In the genomic region with DNA sequence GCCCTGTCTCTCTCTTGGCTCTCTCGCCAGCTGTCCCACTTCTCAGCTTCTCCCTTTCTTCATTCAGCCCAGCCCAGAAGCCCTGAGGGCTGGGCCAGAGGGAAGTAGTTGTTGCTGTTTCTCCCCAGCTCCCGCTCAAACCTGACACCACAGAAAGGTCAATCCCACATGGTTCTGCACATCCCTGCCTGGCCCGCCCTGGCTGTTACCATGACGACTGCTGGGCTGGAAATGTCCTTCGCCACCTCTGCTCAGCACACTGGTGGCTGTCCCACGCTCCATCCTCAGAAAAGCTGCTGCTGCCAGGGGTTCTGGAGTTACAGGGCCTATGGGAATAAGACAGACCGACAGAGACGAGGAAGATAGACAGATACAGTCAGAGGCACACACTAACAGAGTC, we compare ENCODE assay signal across 14 cellular contexts. TPM values are rescaled to one million over a fixed set of nuclear protein-coding genes. Genes with fewer than 3 reads are reported as not detected.
DNase-seq lines count a peak whose midpoint lies in the region; ATAC-seq and TF ChIP-seq lines count a peak whose summit lies in the region.
"Had no signal": no experiment of that assay in that cellular context is flagged by ENCODE, and none has a peak within 500 bp of the region (broad histone marks: within the 10 kb centered on the region; RNA-seq: fewer than 3 reads in every experiment).

No MANE protein-coding gene starts in this region.

- POLR2A ChIA-PET in HEK293 (lab: Yijun Ruan, JAX) (interaction anchor here (0.6 kb wide), 1 partner anchor 122 kb away, joined by 5 read pairs; no protein-coding TSS in a partner anchor), WTC11 (lab: Charles Lee) (no interaction called here)

- no peak overlapping the region for H3K4me3 ChIP-seq in HEK293 (ENCODE audit: low read depth, low read length)
- H3K4me3 ChIP-seq: BLaER1 treated with 17β-estradiol and CSF1 and Interleukin-3, amounts not matched to agents 10 nM and 100 nM; Peyer's patch had no signal

- no peaks in the 10 kb centered on the region for H3K36me3 ChIP-seq in HEK293 (ENCODE audit: control insufficient read depth in 2 of 2, insufficient read depth in 1 of 2, low read length in 2 of 2)

- no peak overlapping the region for H3K27ac ChIP-seq in HEK293 (ENCODE audit: extremely low read depth, low read depth, low read length)
- H3K27ac ChIP-seq: BLaER1 treated with 17β-estradiol and CSF1 and Interleukin-3, amounts not matched to agents 10 nM and 100 nM; Peyer's patch had no signal

- no peaks in the 10 kb centered on the region for H3K4me1 Mint-ChIP-seq in WTC11
- H3K4me1 Mint-ChIP-seq in nephron progenitor cell, result peaks cover 57% of the 10 kb centered on the region

- H3K4me3 Mint-ChIP-seq in WTC11, result no peak overlapping the region
- peak overlapping the region; percentile 38 for H3K4me3 Mint-ChIP-seq in nephron progenitor cell

- CTCF ChIA-PET in HEK293 (lab: Yijun Ruan, JAX), result no interaction called here
- CTCF ChIA-PET in WTC11 (lab: Charles Lee), result interaction anchor here (0.6 kb wide), 2 partner anchors 15 to 89 kb away, joined by 3 read pairs; no protein-coding TSS in a partner anchor

- no peaks in the 10 kb centered on the region for H3K9me3 Mint-ChIP-seq in WTC11
- no peaks in the 10 kb centered on the region for H3K9me3 Mint-ChIP-seq in nephron progenitor cell

- no peaks in the 10 kb centered on the region; the same call in 1 of the 2 replicates for H3K27me3 Mint-ChIP-seq in WTC11 (ENCODE audit: low read depth)
- peaks cover 4% of the 10 kb centered on the region for H3K27me3 Mint-ChIP-seq in nephron progenitor cell (ENCODE audit: low read depth, poor library complexity)

- H3K9me3 ChIP-seq in HEK293 (ENCODE audit: control insufficient read depth, insufficient read depth, low read depth, low read length), result no peaks in the 10 kb centered on the region
- H3K9me3 ChIP-seq: Peyer's patch had no signal

- H3K4me1 ChIP-seq in HEK293 (ENCODE audit: control insufficient read depth, insufficient read depth, low read length), result no peaks in the 10 kb centered on the region

- peak overlapping the region; percentile 7; the same call in 1 of the 2 replicates for H3K27ac Mint-ChIP-seq in WTC11
- H3K27ac Mint-ChIP-seq in nephron progenitor cell, result peak overlapping the region; percentile 82

- DNase-seq in ELF-1 (ENCODE audit: low read depth, low spot score) (peak; percentile 69), WTC11 (ENCODE audit: low spot score) (peak; percentile 24), nephron progenitor cell (peak; percentile 72), 8988T (no peak)
- DNase-seq: DMS 273 treated with DMSO at 0.1 percent for 48 hours, Kasumi-1, NCI-H1436, NCI-H2081, Peyer's patch, SIG-M5 had no signal

- H3K36me3 Mint-ChIP-seq in WTC11 (no peaks in the 10 kb centered on the region), nephron progenitor cell (ENCODE audit: low read depth) (no peaks in the 10 kb centered on the region)

- TF ChIP-seq CTCF in HEK293 (tag by site-specific recombination; IDR thresholded peaks at IDR 0.05), result no peak
- no peak for TF ChIP-seq CTCF in WTC11 (IDR thresholded peaks at IDR 0.05)
- TF ChIP-seq CTCF in nephron progenitor cell (IDR thresholded peaks at IDR 0.05), result no peak

- ATAC-seq in WTC11 (peak; percentile 44), GM19035 (IDR thresholded peaks at IDR 0.05; ENCODE audit: unreplicated experiment) (no peak)
- ATAC-seq in activated CD4-positive, CD25-positive, alpha-beta regulatory T cell treated with anti-CD3 and anti-CD28 coated beads, Interleukin-2, amount 50 U/mL, for 24 hours, result no peak

TF ChIP-seq in HEK293, 187 proteins besides CTCF, POLR2A, EP300 and RAD21 (continues in another document):
- no peak for TF ChIP-seq ZNF561 (tag by site-specific recombination; IDR thresholded peaks at IDR 0.05; ENCODE audit: borderline replicate concordance)
- TF ChIP-seq, protein P1, sequence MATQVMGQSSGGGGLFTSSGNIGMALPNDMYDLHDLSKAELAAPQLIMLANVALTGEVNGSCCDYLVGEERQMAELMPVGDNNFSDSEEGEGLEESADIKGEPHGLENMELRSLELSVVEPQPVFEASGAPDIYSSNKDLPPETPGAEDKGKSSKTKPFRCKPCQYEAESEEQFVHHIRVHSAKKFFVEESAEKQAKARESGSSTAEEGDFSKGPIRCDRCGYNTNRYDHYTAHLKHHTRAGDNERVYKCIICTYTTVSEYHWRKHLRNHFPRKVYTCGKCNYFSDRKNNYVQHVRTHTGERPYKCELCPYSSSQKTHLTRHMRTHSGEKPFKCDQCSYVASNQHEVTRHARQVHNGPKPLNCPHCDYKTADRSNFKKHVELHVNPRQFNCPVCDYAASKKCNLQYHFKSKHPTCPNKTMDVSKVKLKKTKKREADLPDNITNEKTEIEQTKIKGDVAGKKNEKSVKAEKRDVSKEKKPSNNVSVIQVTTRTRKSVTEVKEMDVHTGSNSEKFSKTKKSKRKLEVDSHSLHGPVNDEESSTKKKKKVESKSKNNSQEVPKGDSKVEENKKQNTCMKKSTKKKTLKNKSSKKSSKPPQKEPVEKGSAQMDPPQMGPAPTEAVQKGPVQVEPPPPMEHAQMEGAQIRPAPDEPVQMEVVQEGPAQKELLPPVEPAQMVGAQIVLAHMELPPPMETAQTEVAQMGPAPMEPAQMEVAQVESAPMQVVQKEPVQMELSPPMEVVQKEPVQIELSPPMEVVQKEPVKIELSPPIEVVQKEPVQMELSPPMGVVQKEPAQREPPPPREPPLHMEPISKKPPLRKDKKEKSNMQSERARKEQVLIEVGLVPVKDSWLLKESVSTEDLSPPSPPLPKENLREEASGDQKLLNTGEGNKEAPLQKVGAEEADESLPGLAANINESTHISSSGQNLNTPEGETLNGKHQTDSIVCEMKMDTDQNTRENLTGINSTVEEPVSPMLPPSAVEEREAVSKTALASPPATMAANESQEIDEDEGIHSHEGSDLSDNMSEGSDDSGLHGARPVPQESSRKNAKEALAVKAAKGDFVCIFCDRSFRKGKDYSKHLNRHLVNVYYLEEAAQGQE (tag by site-specific recombination; IDR thresholded peaks at IDR 0.05), result no peak
- TF ChIP-seq MZF1 (tag by site-specific recombination; IDR thresholded peaks at IDR 0.05; ENCODE audit: borderline replicate concordance), result no peak
- peak; percentile 32; the same call in 1 of the 2 replicates for TF ChIP-seq ZNF394 (tag by site-specific recombination; IDR thresholded peaks at IDR 0.05; ENCODE audit: borderline replicate concordance)
- no peak for TF ChIP-seq ZBTB17 (tag by site-specific recombination; IDR thresholded peaks at IDR 0.05)
- TF ChIP-seq ZNF677 (tag by site-specific recombination; IDR thresholded peaks at IDR 0.05), result no peak
- no peak for TF ChIP-seq ZNF48 (tag by site-specific recombination; IDR thresholded peaks at IDR 0.05)
- TF ChIP-seq ZBTB48 (tag by site-specific recombination; IDR thresholded peaks at IDR 0.05), result no peak
- no peak for TF ChIP-seq ZNF391 (tag by site-specific recombination; IDR thresholded peaks at IDR 0.05; ENCODE audit: borderline replicate concordance, low read depth)

TF ChIP-seq in WTC11, 78 proteins besides CTCF, POLR2A, EP300 and RAD21 (continues in another document):
- TF ChIP-seq, protein P2, sequence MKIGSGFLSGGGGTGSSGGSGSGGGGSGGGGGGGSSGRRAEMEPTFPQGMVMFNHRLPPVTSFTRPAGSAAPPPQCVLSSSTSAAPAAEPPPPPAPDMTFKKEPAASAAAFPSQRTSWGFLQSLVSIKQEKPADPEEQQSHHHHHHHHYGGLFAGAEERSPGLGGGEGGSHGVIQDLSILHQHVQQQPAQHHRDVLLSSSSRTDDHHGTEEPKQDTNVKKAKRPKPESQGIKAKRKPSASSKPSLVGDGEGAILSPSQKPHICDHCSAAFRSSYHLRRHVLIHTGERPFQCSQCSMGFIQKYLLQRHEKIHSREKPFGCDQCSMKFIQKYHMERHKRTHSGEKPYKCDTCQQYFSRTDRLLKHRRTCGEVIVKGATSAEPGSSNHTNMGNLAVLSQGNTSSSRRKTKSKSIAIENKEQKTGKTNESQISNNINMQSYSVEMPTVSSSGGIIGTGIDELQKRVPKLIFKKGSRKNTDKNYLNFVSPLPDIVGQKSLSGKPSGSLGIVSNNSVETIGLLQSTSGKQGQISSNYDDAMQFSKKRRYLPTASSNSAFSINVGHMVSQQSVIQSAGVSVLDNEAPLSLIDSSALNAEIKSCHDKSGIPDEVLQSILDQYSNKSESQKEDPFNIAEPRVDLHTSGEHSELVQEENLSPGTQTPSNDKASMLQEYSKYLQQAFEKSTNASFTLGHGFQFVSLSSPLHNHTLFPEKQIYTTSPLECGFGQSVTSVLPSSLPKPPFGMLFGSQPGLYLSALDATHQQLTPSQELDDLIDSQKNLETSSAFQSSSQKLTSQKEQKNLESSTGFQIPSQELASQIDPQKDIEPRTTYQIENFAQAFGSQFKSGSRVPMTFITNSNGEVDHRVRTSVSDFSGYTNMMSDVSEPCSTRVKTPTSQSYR (CRISPR knock-in tag; IDR thresholded peaks at IDR 0.05), result no peak
- TF ChIP-seq, protein P3, sequence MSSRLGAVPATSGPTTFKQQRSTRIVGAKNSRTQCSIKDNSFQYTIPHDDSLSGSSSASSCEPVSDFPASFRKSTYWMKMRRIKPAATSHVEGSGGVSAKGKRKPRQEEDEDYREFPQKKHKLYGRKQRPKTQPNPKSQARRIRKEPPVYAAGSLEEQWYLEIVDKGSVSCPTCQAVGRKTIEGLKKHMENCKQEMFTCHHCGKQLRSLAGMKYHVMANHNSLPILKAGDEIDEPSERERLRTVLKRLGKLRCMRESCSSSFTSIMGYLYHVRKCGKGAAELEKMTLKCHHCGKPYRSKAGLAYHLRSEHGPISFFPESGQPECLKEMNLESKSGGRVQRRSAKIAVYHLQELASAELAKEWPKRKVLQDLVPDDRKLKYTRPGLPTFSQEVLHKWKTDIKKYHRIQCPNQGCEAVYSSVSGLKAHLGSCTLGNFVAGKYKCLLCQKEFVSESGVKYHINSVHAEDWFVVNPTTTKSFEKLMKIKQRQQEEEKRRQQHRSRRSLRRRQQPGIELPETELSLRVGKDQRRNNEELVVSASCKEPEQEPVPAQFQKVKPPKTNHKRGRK (CRISPR knock-in tag; IDR thresholded peaks at IDR 0.05; ENCODE audit: borderline replicate concordance), result no peak
- TF ChIP-seq, protein P4, sequence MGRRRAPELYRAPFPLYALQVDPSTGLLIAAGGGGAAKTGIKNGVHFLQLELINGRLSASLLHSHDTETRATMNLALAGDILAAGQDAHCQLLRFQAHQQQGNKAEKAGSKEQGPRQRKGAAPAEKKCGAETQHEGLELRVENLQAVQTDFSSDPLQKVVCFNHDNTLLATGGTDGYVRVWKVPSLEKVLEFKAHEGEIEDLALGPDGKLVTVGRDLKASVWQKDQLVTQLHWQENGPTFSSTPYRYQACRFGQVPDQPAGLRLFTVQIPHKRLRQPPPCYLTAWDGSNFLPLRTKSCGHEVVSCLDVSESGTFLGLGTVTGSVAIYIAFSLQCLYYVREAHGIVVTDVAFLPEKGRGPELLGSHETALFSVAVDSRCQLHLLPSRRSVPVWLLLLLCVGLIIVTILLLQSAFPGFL (CRISPR knock-in tag; IDR thresholded peaks at IDR 0.05; ENCODE audit: borderline replicate concordance), result no peak
- no peak for TF ChIP-seq PRRX2 (CRISPR knock-in tag; IDR thresholded peaks at IDR 0.05)

RNA-seq across cellular contexts. Expression of gene CCDC32, which starts 25.8 kb away (rescaled TPM):
- 12.8 to 15.6 TPM (median 13.7 TPM) in 3 replicates for total RNA-seq in WTC11 (2021)

RNA-seq across cellular contexts. Expression of gene RPUSD2, which starts 30.1 kb away (rescaled TPM):
- 28.5 to 34.2 TPM (median 30.8 TPM) in 3 replicates for total RNA-seq in WTC11 (2021)

RNA-seq across cellular contexts. Expression of gene KNL1, which starts 55.0 kb away (rescaled TPM):
- 18.4 to 24.0 TPM (median 21.1 TPM) in 3 replicates for total RNA-seq in WTC11 (2021)
